ENCODE assay signal across 10 cellular contexts in the genomic region with DNA sequence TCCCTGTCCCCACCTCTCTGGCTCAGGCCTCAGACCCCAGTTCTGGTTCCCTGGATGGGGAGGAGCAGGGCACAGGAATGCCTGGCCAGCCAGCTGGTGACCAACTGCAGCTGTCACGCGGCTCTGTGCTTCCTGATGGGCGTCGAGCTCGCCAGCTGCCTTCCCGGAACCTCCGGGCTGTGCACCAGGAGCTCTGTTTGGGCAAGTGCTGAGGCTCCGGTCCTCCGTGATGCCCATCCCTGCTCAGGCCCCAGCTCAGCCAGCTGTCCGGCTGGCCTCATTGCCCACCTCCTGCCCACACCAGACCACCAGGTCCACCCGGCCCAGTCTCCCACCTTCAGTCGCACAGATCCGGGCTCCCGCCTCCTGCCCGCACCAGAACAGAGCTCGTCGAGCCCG. TPM values are rescaled to one million over a fixed set of nuclear protein-coding genes. Genes with fewer than 3 reads are reported as not detected.
DNase-seq lines count a peak whose midpoint lies in the region; ATAC-seq, FAIRE-seq and TF ChIP-seq lines count a peak whose summit lies in the region.
"Had no signal": no experiment of that assay in that cellular context is flagged by ENCODE, and none has a peak within 500 bp of the region (broad histone marks: within the 10 kb centered on the region; RNA-seq: fewer than 3 reads in every experiment).

No MANE protein-coding gene starts in this region.

- intact Hi-C loops in right cardiac atrium (cut with DNase I): no loop called here

- FAIRE-seq in astrocyte (lab: Jason Lieb, UNC) (no peak), D721Med (lab: Jason Lieb, UNC) (no peak)
- FAIRE-seq: frontal cortex had no signal

- ATAC-seq in right cardiac atrium: peak; percentile 8 to 25
- ATAC-seq in GM18858 (IDR thresholded peaks at IDR 0.05; ENCODE audit: unreplicated experiment): no peak

- H3K36me3 Mint-ChIP-seq in astrocyte (ENCODE audit: low read depth, unreplicated experiment): peaks cover 11% of the 10 kb centered on the region

- H3K4me1 ChIP-seq in BLaER1 treated with 17β-estradiol and CSF1 and Interleukin-3, amounts not matched to agents 10 nM and 100 nM: peaks cover 77 to 90% (median 80%) of the 10 kb centered on the region in 10 experiments
- H3K4me1 ChIP-seq in astrocyte (ENCODE audit: insufficient read depth, low read length): peaks cover 83% of the 10 kb centered on the region
- H3K4me1 ChIP-seq in right cardiac atrium (ENCODE audit: control insufficient read depth, insufficient read depth, low read length): peaks cover 18% of the 10 kb centered on the region
- peaks cover 43% of the 10 kb centered on the region for H3K4me1 ChIP-seq in rectal smooth muscle tissue (ENCODE audit: control insufficient read depth, insufficient read depth, low read length)

- peak overlapping the region; percentile 51 to 86 (median 80) for H3K27ac ChIP-seq in BLaER1 treated with 17β-estradiol and CSF1 and Interleukin-3, amounts not matched to agents 10 nM and 100 nM
- H3K27ac ChIP-seq in astrocyte (ENCODE audit: low read depth, low read length): peak overlapping the region; percentile 82
- H3K27ac ChIP-seq in right cardiac atrium (ENCODE audit: low read length): peak overlapping the region; percentile 88
- H3K27ac ChIP-seq in rectal smooth muscle tissue (ENCODE audit: low read depth, low read length): peak overlapping the region; percentile 87

- WGBS in right cardiac atrium: 39% methylated on average over 18 of the region's 18 CpGs

- peaks cover 55% of the 10 kb centered on the region for H3K4me1 Mint-ChIP-seq in astrocyte (ENCODE audit: low read depth, unreplicated experiment)

- H3K27me3 Mint-ChIP-seq in astrocyte (ENCODE audit: low read depth, unreplicated experiment): no peaks in the 10 kb centered on the region

- peaks cover 72% of the 10 kb centered on the region for H3K79me2 ChIP-seq in astrocyte (ENCODE audit: insufficient read depth, low read length)

- no peaks in the 10 kb centered on the region for H3K27me3 ChIP-seq in BLaER1 treated with 17β-estradiol and CSF1 and Interleukin-3, amounts not matched to agents 10 nM and 100 nM
- no peaks in the 10 kb centered on the region for H3K27me3 ChIP-seq in astrocyte (ENCODE audit: insufficient read depth, low read length)
- no peaks in the 10 kb centered on the region for H3K27me3 ChIP-seq in right cardiac atrium (ENCODE audit: control insufficient read depth, insufficient read depth)
- no peaks in the 10 kb centered on the region for H3K27me3 ChIP-seq in rectal smooth muscle tissue (ENCODE audit: control insufficient read depth, insufficient read depth, low read length)

- H3K36me3 ChIP-seq in BLaER1 treated with 17β-estradiol and CSF1 and Interleukin-3, amounts not matched to agents 10 nM and 100 nM: peaks cover 30 to 54% (median 42%) of the 10 kb centered on the region in 11 experiments
- H3K36me3 ChIP-seq in astrocyte (ENCODE audit: insufficient read depth, low read length): peaks cover 3% of the 10 kb centered on the region
- H3K36me3 ChIP-seq in rectal smooth muscle tissue (ENCODE audit: control insufficient read depth, insufficient read depth, low read length): peaks cover 19% of the 10 kb centered on the region

- DNase-seq in astrocyte (ENCODE audit: low read depth) (no peak), right cardiac atrium (peak; percentile 81 to 90 (median 87)), NCI-H1092 (lab: John Stamatoyannopoulos, UW) (no peak), D721Med (ENCODE audit: insufficient read length, low spot score) (no peak), cortex of kidney (lab: John Stamatoyannopoulos, UW) (no peak)
- DNase-seq: NCI-H2171 had no signal

- peaks cover 23 to 64% (median 40%) of the 10 kb centered on the region in 11 experiments; a peak in 20 of 22 replicates for H4K20me1 ChIP-seq in BLaER1 treated with 17β-estradiol and CSF1 and Interleukin-3, amounts not matched to agents 10 nM and 100 nM
- H4K20me1 ChIP-seq in astrocyte (ENCODE audit: insufficient read depth, low read length): peaks cover 31% of the 10 kb centered on the region

- H3K9ac ChIP-seq in BLaER1 treated with 17β-estradiol and CSF1 and Interleukin-3, amounts not matched to agents 10 nM and 100 nM: peak overlapping the region; percentile 64 to 87 (median 75); a peak in 21 of 22 replicates
- H3K9ac ChIP-seq in astrocyte (ENCODE audit: low read length) (peak overlapping the region; percentile 75), rectal smooth muscle tissue (ENCODE audit: low read length) (no peak overlapping the region)

- no peaks in the 10 kb centered on the region for H3K9me3 ChIP-seq in BLaER1 treated with 17β-estradiol and CSF1 and Interleukin-3, amounts not matched to agents 10 nM and 100 nM (replicated peaks in 1 of 11)
- H3K9me3 ChIP-seq in astrocyte (ENCODE audit: insufficient read depth, low read depth, low read length): no peaks in the 10 kb centered on the region
- no peaks in the 10 kb centered on the region for H3K9me3 ChIP-seq in right cardiac atrium (ENCODE audit: control insufficient read depth, low read length)

- no peak overlapping the region for H2AFZ ChIP-seq in astrocyte (ENCODE audit: low read depth, low read length)

- H3K4me3 Mint-ChIP-seq in astrocyte (ENCODE audit: unreplicated experiment): peak overlapping the region; percentile 74

- H3K9me3 Mint-ChIP-seq in astrocyte (ENCODE audit: unreplicated experiment): no peaks in the 10 kb centered on the region

- H3K4me3 ChIP-seq in BLaER1 treated with 17β-estradiol and CSF1 and Interleukin-3, amounts not matched to agents 10 nM and 100 nM: peak overlapping the region in 6 of 10 experiments; percentile 6 to 99 (median 50); a peak in 8 of 20 replicates
- H3K4me3 ChIP-seq in astrocyte (ENCODE audit: insufficient read depth, low read depth, low read length) (no peak overlapping the region), right cardiac atrium (ENCODE audit: low read length) (no peak overlapping the region), rectal smooth muscle tissue (ENCODE audit: low read length) (peak overlapping the region; percentile 17)

- H3K27ac Mint-ChIP-seq in astrocyte (ENCODE audit: unreplicated experiment): peak overlapping the region; percentile 98

- H3K4me2 ChIP-seq in BLaER1 treated with 17β-estradiol and CSF1 and Interleukin-3, amounts not matched to agents 10 nM and 100 nM: peak overlapping the region; percentile 93 to 100 (median 99)
- peak overlapping the region; percentile 98 for H3K4me2 ChIP-seq in astrocyte (ENCODE audit: low read length)

- TF ChIP-seq CTCF in astrocyte (IDR thresholded peaks at IDR 0.05; ENCODE audit: insufficient read depth, low read depth, low read length): no peak
- TF ChIP-seq CTCF in D721Med (IDR thresholded peaks at IDR 0.05; ENCODE audit: insufficient read depth, missing control alignments): no peak

RNA-seq across cellular contexts. Expression of a gene that starts 4.8 kb away (rescaled TPM):
- 18.8 and 20.8 TPM in 2 replicates for total RNA-seq in astrocyte
- total RNA-seq in right cardiac atrium: 10 to 100 TPM; 15.1 to 23.6 (median 19.1) TPM
- 15.7 TPM for polyA plus RNA-seq in right cardiac atrium

RNA-seq across cellular contexts. Expression of a gene that starts 16.7 kb away (rescaled TPM):
- total RNA-seq in astrocyte (5,151 and 5,167 TPM in 2 replicates), right cardiac atrium (1,000 to 10,000 TPM; 3,735 to 4,618 (median 3,904) TPM)
- polyA plus RNA-seq in right cardiac atrium: 4,983 TPM

RNA-seq across cellular contexts. Expression of a gene that starts 17.0 kb away (rescaled TPM):
- total RNA-seq in astrocyte (53.1 and 66.8 TPM in 2 replicates), right cardiac atrium (10 to 100 TPM; 15.1 to 27.5 (median 16.5) TPM)
- 9.6 TPM for polyA plus RNA-seq in right cardiac atrium

RNA-seq across cellular contexts. Expression of a gene that starts 56.1 kb away (rescaled TPM):
- 319 and 329 TPM in 2 replicates for total RNA-seq in astrocyte
- 100 to 1,000 TPM; 138 to 165 (median 153) TPM for total RNA-seq in right cardiac atrium
- 142 TPM for polyA plus RNA-seq in right cardiac atrium

RNA-seq across cellular contexts. Expression of a gene that starts 57.2 kb away (rescaled TPM):
- 18.6 and 21.1 TPM in 2 replicates for total RNA-seq in astrocyte
- total RNA-seq in right cardiac atrium: 10 to 100 TPM; 13.5 to 16.8 (median 14.6) TPM
- 5.7 TPM for polyA plus RNA-seq in right cardiac atrium

Comparison
In these comparisons a context has a peak if more than half of its experiments do, and no peak if none do; other contexts are left out.
1. H3K4me3 ChIP-seq: peak in BLaER1 treated with 17β-estradiol and CSF1 and Interleukin-3, amounts not matched to agents 10 nM and 100 nM (6 of 10) and rectal smooth muscle tissue (single experiment); none in astrocyte (single experiment) and right cardiac atrium (single experiment).
2. DNase-seq: peak in right cardiac atrium (3 of 3); none in astrocyte (single experiment), NCI-H1092 (single experiment), D721Med (single experiment) and cortex of kidney (single experiment).
3. Peak in every context shown above with its lines, with median percentiles within 50 percentile points of each other: H3K27ac ChIP-seq.